Comparison of ENCODE assay signal across 20 cellular contexts in genomic region chr1:151135433-151136385, GRCh38. TPM values are rescaled to one million over a fixed set of nuclear protein-coding genes. Genes with fewer than 3 reads are reported as not detected.
A peak's percentile ranks its signal among the peaks of the same experiment; 100 is the strongest.
DNase-seq lines count a peak whose midpoint lies in the region; ATAC-seq, FAIRE-seq and TF ChIP-seq lines count a peak whose summit lies in the region.
"Had no signal": no experiment of that assay in that cellular context is flagged by ENCODE, and none has a peak within 500 bp of the region (broad histone marks: within the 10 kb centered on the region; RNA-seq: fewer than 3 reads in every experiment).

No MANE protein-coding gene starts in this region.

- no peak overlapping the region for H3K27ac Mint-ChIP-seq in HFFc6
- H3K27ac Mint-ChIP-seq in chondrocyte (ENCODE audit: unreplicated experiment): no peak overlapping the region
- H3K27ac Mint-ChIP-seq: activated naive CD4-positive, alpha-beta T cell treated with anti-CD3 and anti-CD28 coated beads for 36 hours; CD4-positive, alpha-beta T cell had no signal

- peaks cover 11% of the 10 kb centered on the region for H3K4me1 Mint-ChIP-seq in HFFc6 (ENCODE audit: low read depth)
- H3K4me1 Mint-ChIP-seq in chondrocyte (ENCODE audit: low read depth): peaks cover 10% of the 10 kb centered on the region

- ATAC-seq in GM18867 (IDR thresholded peaks at IDR 0.05; ENCODE audit: unreplicated experiment): no peak
- no peak for ATAC-seq in HG02763 (IDR thresholded peaks at IDR 0.05; ENCODE audit: unreplicated experiment)
- ATAC-seq: foreskin keratinocyte, mucosa of descending colon, right lobe of liver had no signal

- TF ChIP-seq CTCF in D721Med (IDR thresholded peaks at IDR 0.05; ENCODE audit: insufficient read depth, missing control alignments): peak; percentile 3
- TF ChIP-seq CTCF in HFFc6 (IDR thresholded peaks at IDR 0.05): peak; percentile 24; the same call in 1 of the 2 replicates
- TF ChIP-seq CTCF in chondrocyte (IDR thresholded peaks at IDR 0.05): peak; percentile 15

- H3K9me3 Mint-ChIP-seq in HFFc6: no peaks in the 10 kb centered on the region
- H3K9me3 Mint-ChIP-seq in chondrocyte (ENCODE audit: low read depth): no peaks in the 10 kb centered on the region
- H3K9me3 Mint-ChIP-seq: activated naive CD4-positive, alpha-beta T cell treated with anti-CD3 and anti-CD28 coated beads for 36 hours; CD4-positive, alpha-beta T cell had no signal

- DNase-seq in D721Med (ENCODE audit: insufficient read length, low spot score) (no peak), HFFc6 (no peak), chondrocyte (ENCODE audit: low spot score) (peak; percentile 48), RKO (ENCODE audit: low spot score) (no peak)
- DNase-seq: ACHN; activated CD4-positive, alpha-beta T cell treated with anti-CD3 and anti-CD28 coated beads, Interleukin-2, amount 50 U/mL, for 1 hour; activated naive CD4-positive, alpha-beta T cell treated with anti-CD3 and anti-CD28 coated beads for 36 hours; activated T-cell treated with anti-CD3 and anti-CD28 coated beads for 4 hours; CD4-positive, alpha-beta T cell; cortex of kidney; foreskin keratinocyte; mucosa of descending colon; NCI-H187 treated with DMSO at 0.1 percent for 48 hours; OCI-M1; stimulated activated CD4-positive, alpha-beta T cell treated with anti-CD3 and anti-CD28 coated beads, Interleukin-2, amount 100 ng/mL, for 24 hours had no signal

- H3K36me3 Mint-ChIP-seq in HFFc6 (ENCODE audit: low read depth): no peaks in the 10 kb centered on the region
- peaks cover 8% of the 10 kb centered on the region for H3K36me3 Mint-ChIP-seq in chondrocyte (ENCODE audit: low read depth)

- FAIRE-seq in D721Med (lab: Jason Lieb, UNC): no peak

- H3K27me3 Mint-ChIP-seq in HFFc6 (ENCODE audit: insufficient read depth) (peaks cover 9% of the 10 kb centered on the region), chondrocyte (ENCODE audit: low read depth) (peaks cover 13% of the 10 kb centered on the region)
- H3K27me3 Mint-ChIP-seq: CD4-positive, alpha-beta T cell had no signal

- no peak overlapping the region for H3K4me3 Mint-ChIP-seq in HFFc6
- H3K4me3 Mint-ChIP-seq in chondrocyte (ENCODE audit: unreplicated experiment): no peak overlapping the region
- H3K4me3 Mint-ChIP-seq: activated naive CD4-positive, alpha-beta T cell treated with anti-CD3 and anti-CD28 coated beads for 36 hours; CD4-positive, alpha-beta T cell had no signal

RNA-seq across cellular contexts. Expression of gene SEMA6C, which starts 10.7 kb away (rescaled TPM):
- 1 to 10 TPM in 5 of 6 experiments, under 1 TPM in 1; 0.94 to 1.5 (median 1.4) TPM for total RNA-seq in HFFc6 (2021; fragmentation: NEBNext Ultra II Directional; extraction: Animal tissue kit (Norgen Biotek cat#: 25700))
- 7.0 to 9.2 TPM (median 8.9 TPM) in 3 replicates for total RNA-seq in chondrocyte

RNA-seq across cellular contexts. Expression of gene TNFAIP8L2, which starts 20.7 kb away (rescaled TPM):
- not detected for total RNA-seq in HFFc6 (2021; fragmentation: NEBNext Ultra II Directional; extraction: Animal tissue kit (Norgen Biotek cat#: 25700))
- not detected in 3 replicates for total RNA-seq in chondrocyte
- total RNA-seq: foreskin keratinocyte, NCI-H460, SJSA1 had no signal

RNA-seq across cellular contexts. Expression of gene LYSMD1, which starts 30.0 kb away (rescaled TPM):
- total RNA-seq in HFFc6 (2021; fragmentation: NEBNext Ultra II Directional; extraction: Animal tissue kit (Norgen Biotek cat#: 25700)): 1 to 10 TPM; 5.0 to 6.6 (median 6.0) TPM
- 9.3 to 10.0 TPM (median 9.9 TPM) in 3 replicates for total RNA-seq in chondrocyte

RNA-seq across cellular contexts. Expression of gene SCNM1, which starts 30.2 kb away (rescaled TPM):
- 10 to 100 TPM; 38.4 to 45.7 (median 41.5) TPM for total RNA-seq in HFFc6 (2021; fragmentation: NEBNext Ultra II Directional; extraction: Animal tissue kit (Norgen Biotek cat#: 25700))
- total RNA-seq in chondrocyte: 39.6 to 44.3 TPM (median 40.7 TPM) in 3 replicates

RNA-seq across cellular contexts. Expression of gene TMOD4, which starts 40.1 kb away (rescaled TPM):
- total RNA-seq in HFFc6 (2021; fragmentation: NEBNext Ultra II Directional; extraction: Animal tissue kit (Norgen Biotek cat#: 25700)): 1 to 10 TPM in 1 of 6 experiments, under 1 TPM in 2, not detected in 3; 0.40 to 1.1 (median 0.99) TPM
- 0.60 to 1.9 TPM in 2 of 3 replicates, not detected in the other for total RNA-seq in chondrocyte
- total RNA-seq: NCI-H460, right lobe of liver had no signal
